15 cellular contexts compared by ENCODE assay signal in the genomic region with DNA sequence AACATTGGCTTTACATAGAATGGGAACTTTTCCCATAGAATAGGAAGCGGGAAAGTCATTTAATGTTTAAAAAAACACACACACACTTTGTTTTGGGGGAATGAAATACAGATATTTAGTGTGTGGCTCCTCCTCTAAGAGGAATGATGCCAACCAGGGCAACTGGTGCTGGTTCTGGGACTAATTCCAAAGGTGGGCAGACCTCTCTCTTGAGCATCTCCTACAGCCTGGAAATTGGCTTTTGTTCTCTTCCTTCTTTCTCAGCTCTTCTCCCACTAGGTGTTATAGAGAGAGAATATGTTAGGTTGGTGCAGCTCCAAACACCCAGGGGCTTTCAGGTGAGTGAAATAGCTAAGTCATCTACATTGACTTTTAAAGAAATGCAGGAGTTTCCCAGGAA.
DNase-seq lines count a peak whose midpoint lies in the region; ATAC-seq and TF ChIP-seq lines count a peak whose summit lies in the region.
"Had no signal": no experiment of that assay in that cellular context is flagged by ENCODE, and none has a peak within 500 bp of the region (broad histone marks: within the 10 kb centered on the region; RNA-seq: fewer than 3 reads in every experiment).

No MANE protein-coding gene starts in this region.

- no peak overlapping the region for H3K4me3 Mint-ChIP-seq in GM23338
- no peak overlapping the region for H3K4me3 Mint-ChIP-seq in activated T-cell treated with anti-CD3 and anti-CD28 coated beads, Interleukin-2, amount 50 U/mL, for 4 hours
- H3K4me3 Mint-ChIP-seq: CD4-positive, alpha-beta memory T cell had no signal

- no peaks in the 10 kb centered on the region for H3K4me1 Mint-ChIP-seq in GM23338
- no peaks in the 10 kb centered on the region for H3K4me1 Mint-ChIP-seq in activated T-cell treated with anti-CD3 and anti-CD28 coated beads, Interleukin-2, amount 50 U/mL, for 4 hours (ENCODE audit: low read depth)
- H3K4me1 Mint-ChIP-seq: CD4-positive, alpha-beta memory T cell had no signal

- no peak for TF ChIP-seq EP300 in esophagus muscularis mucosa (IDR thresholded peaks at IDR 0.05)

- no peaks in the 10 kb centered on the region for H3K9me3 Mint-ChIP-seq in GM23338
- no peaks in the 10 kb centered on the region for H3K9me3 Mint-ChIP-seq in activated T-cell treated with anti-CD3 and anti-CD28 coated beads, Interleukin-2, amount 50 U/mL, for 4 hours

- H3K4me2 ChIP-seq in GM23338: no peak overlapping the region

- TF ChIP-seq CTCF in GM23338 (conservative IDR thresholded peaks at IDR 0.05; ENCODE audit: low read depth in 2 of 2) (no peak), esophagus muscularis mucosa (IDR thresholded peaks at IDR 0.05) (no peak)

- no peak for ATAC-seq in GM23338
- ATAC-seq in HG03045 (IDR thresholded peaks at IDR 0.05; ENCODE audit: unreplicated experiment): no peak
- no peak for ATAC-seq in activated T-cell treated with anti-CD3 and anti-CD28 coated beads, Interleukin-2, amount 50 U/mL, for 4 hours

- WGBS in esophagus muscularis mucosa: 91% methylated on average over 1 of the region's 1 CpG

- H4K20me1 ChIP-seq in GM23338 (replicated peaks; ENCODE audit: insufficient read depth): no peaks in the 10 kb centered on the region

- H3K9me3 ChIP-seq in esophagus muscularis mucosa: no peaks in the 10 kb centered on the region

- no peaks in the 10 kb centered on the region for H3K27me3 Mint-ChIP-seq in GM23338 (ENCODE audit: insufficient read depth, low read depth, poor library complexity)
- H3K27me3 Mint-ChIP-seq in activated T-cell treated with anti-CD3 and anti-CD28 coated beads, Interleukin-2, amount 50 U/mL, for 4 hours (ENCODE audit: low read depth): no peaks in the 10 kb centered on the region
- H3K27me3 Mint-ChIP-seq: CD4-positive, alpha-beta memory T cell had no signal

- H3K79me2 ChIP-seq in GM23338 (replicated peaks; ENCODE audit: insufficient read depth): no peaks in the 10 kb centered on the region

- H3K36me3 ChIP-seq in GM23338 (ENCODE audit: insufficient read depth) (no peaks in the 10 kb centered on the region), esophagus muscularis mucosa (no peaks in the 10 kb centered on the region)

- 0 out of 2 replicates have a peak overlapping the region, but pooled peaks have one; percentile 32 for H2AFZ ChIP-seq in GM23338

- H3K4me1 ChIP-seq in GM23338 (ENCODE audit: insufficient read depth) (no peaks in the 10 kb centered on the region), esophagus muscularis mucosa (peaks cover 0 to 7% (median 0%) of the 10 kb centered on the region in 4 donors)

- no peak overlapping the region for H3K27ac ChIP-seq in GM23338 (ENCODE audit: low read depth)
- H3K27ac ChIP-seq in esophagus muscularis mucosa (replicated peaks in 1 of 4): no peak overlapping the region

- intact Hi-C loops in esophagus muscularis mucosa (cut with DNase I): no loop called here

- no peak overlapping the region for H3K27ac Mint-ChIP-seq in GM23338
- H3K27ac Mint-ChIP-seq: CD4-positive, alpha-beta memory T cell had no signal

- H3K9me2 ChIP-seq in GM23338 (ENCODE audit: insufficient read depth): no peaks in the 10 kb centered on the region

- H3K4me3 ChIP-seq in GM23338 (no peak overlapping the region), esophagus muscularis mucosa (no peak overlapping the region)

- in situ Hi-C loops in KBM-7 (cut with MboI; ENCODE audit: low pct_unique_long_range_greater_than_20kb, low sequenced_read_pairs): no loop called here

- H3K27me3 ChIP-seq in GM23338 (ENCODE audit: insufficient read depth) (no peaks in the 10 kb centered on the region), esophagus muscularis mucosa (no peaks in the 10 kb centered on the region)

- H3K36me3 Mint-ChIP-seq in GM23338 (ENCODE audit: low read depth): no peaks in the 10 kb centered on the region
- no peaks in the 10 kb centered on the region for H3K36me3 Mint-ChIP-seq in activated T-cell treated with anti-CD3 and anti-CD28 coated beads, Interleukin-2, amount 50 U/mL, for 4 hours (ENCODE audit: insufficient read depth)
- H3K36me3 Mint-ChIP-seq: CD4-positive, alpha-beta memory T cell had no signal

- no peak for DNase-seq in GM23338 (ENCODE audit: low spot score)
- peak; percentile 37 for DNase-seq in NCI-H446 treated with DMSO at 0.1 percent for 48 hours (lab: John Stamatoyannopoulos, UW)
- DNase-seq in cerebellar cortex (ENCODE audit: low spot score): peak; percentile 91
- peak; percentile 34 for DNase-seq in esophagus muscularis mucosa (ENCODE audit: extremely low spot score)
- DNase-seq in NCI-H1417 (lab: John Stamatoyannopoulos, UW): no peak
- no peak for DNase-seq in KBM-7
- no peak for DNase-seq in activated T-cell treated with anti-CD3 and anti-CD28 coated beads, Interleukin-2, amount 50 U/mL, for 4 hours
- DNase-seq: Calu3; CD4-positive, alpha-beta memory T cell; COR-L47; DMS53; DMS79 treated with DMSO at 0.1 percent for 48 hours; H7; HCEC 1CT had no signal

- no peaks in the 10 kb centered on the region for H3F3A ChIP-seq in GM23338 (replicated peaks; ENCODE audit: low read depth)

- no peak for TF ChIP-seq POLR2A in esophagus muscularis mucosa (IDR thresholded peaks at IDR 0.05; ENCODE audit: low read depth)

TF ChIP-seq in GM23338, 12 proteins besides CTCF, POLR2A, EP300 and RAD21 (continues in another document):
- TF ChIP-seq STAT1 (IDR thresholded peaks at IDR 0.05; ENCODE audit: unreplicated experiment) (no peak), ZNF114 (CRISPR knock-in tag; IDR thresholded peaks at IDR 0.05) (no peak), NANOG (IDR thresholded peaks at IDR 0.05; ENCODE audit: borderline replicate concordance) (no peak), POLR2AphosphoS5 (IDR thresholded peaks at IDR 0.05; ENCODE audit: low read depth) (no peak), EZH2 (IDR thresholded peaks at IDR 0.05; ENCODE audit: low read depth, unreplicated experiment) (no peak), JUNB (IDR thresholded peaks at IDR 0.05; ENCODE audit: unreplicated experiment) (no peak), EZH2phosphoT487 (IDR thresholded peaks at IDR 0.05; ENCODE audit: unreplicated experiment) (no peak), ZNF331 (CRISPR knock-in tag; IDR thresholded peaks at IDR 0.05; ENCODE audit: low read depth) (no peak), CREB1 (CRISPR knock-in tag; IDR thresholded peaks at IDR 0.05; ENCODE audit: low read depth) (no peak)
- TF ChIP-seq, protein P1, sequence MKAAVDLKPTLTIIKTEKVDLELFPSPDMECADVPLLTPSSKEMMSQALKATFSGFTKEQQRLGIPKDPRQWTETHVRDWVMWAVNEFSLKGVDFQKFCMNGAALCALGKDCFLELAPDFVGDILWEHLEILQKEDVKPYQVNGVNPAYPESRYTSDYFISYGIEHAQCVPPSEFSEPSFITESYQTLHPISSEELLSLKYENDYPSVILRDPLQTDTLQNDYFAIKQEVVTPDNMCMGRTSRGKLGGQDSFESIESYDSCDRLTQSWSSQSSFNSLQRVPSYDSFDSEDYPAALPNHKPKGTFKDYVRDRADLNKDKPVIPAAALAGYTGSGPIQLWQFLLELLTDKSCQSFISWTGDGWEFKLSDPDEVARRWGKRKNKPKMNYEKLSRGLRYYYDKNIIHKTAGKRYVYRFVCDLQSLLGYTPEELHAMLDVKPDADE (IDR thresholded peaks at IDR 0.05): no peak
- TF ChIP-seq, protein P2, sequence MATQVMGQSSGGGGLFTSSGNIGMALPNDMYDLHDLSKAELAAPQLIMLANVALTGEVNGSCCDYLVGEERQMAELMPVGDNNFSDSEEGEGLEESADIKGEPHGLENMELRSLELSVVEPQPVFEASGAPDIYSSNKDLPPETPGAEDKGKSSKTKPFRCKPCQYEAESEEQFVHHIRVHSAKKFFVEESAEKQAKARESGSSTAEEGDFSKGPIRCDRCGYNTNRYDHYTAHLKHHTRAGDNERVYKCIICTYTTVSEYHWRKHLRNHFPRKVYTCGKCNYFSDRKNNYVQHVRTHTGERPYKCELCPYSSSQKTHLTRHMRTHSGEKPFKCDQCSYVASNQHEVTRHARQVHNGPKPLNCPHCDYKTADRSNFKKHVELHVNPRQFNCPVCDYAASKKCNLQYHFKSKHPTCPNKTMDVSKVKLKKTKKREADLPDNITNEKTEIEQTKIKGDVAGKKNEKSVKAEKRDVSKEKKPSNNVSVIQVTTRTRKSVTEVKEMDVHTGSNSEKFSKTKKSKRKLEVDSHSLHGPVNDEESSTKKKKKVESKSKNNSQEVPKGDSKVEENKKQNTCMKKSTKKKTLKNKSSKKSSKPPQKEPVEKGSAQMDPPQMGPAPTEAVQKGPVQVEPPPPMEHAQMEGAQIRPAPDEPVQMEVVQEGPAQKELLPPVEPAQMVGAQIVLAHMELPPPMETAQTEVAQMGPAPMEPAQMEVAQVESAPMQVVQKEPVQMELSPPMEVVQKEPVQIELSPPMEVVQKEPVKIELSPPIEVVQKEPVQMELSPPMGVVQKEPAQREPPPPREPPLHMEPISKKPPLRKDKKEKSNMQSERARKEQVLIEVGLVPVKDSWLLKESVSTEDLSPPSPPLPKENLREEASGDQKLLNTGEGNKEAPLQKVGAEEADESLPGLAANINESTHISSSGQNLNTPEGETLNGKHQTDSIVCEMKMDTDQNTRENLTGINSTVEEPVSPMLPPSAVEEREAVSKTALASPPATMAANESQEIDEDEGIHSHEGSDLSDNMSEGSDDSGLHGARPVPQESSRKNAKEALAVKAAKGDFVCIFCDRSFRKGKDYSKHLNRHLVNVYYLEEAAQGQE (IDR thresholded peaks at IDR 0.05; ENCODE audit: unreplicated experiment): no peak

Comparison
In these comparisons a context has a peak if more than half of its experiments do, and no peak if none do; other contexts are left out.
1. DNase-seq: peak in NCI-H446 treated with DMSO at 0.1 percent for 48 hours (single experiment), cerebellar cortex (single experiment) and esophagus muscularis mucosa (single experiment); none in GM23338 (single experiment), NCI-H1417 (0 of 3), KBM-7 (single experiment) and activated T-cell treated with anti-CD3 and anti-CD28 coated beads, Interleukin-2, amount 50 U/mL, for 4 hours (single experiment).